Comparison of ENCODE assay signal across 21 cellular contexts in the genomic region with DNA sequence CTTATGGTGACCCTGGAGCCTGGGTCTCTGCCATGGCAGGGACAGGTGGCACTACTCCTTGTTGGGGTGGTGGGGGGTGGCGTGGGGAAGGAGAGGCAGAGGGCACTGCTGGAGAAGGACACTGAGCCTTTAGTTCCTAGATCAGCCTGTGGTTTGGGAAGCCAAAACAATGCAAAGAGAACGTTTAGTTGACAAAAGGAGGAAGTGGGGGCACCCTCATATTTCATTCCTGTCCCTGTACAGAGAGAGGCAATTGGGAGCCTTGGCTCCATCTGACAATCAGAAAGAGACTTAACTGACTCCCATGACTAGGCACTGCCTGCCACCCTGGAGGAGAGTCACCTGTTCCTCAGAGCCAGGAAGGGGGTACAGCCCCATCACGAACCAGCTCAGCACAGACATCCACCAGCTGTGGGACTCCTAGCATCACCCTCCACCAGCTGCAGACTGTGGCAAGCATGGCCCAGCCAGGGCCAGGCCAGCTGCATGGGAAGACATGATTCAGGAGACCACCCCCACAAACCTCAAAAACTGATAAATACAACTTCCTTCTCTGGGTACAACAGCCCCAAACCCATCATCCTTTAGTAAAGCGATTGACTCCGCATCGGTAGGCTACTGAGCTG.
"Had no signal": no experiment of that assay in that cellular context is flagged by ENCODE, and none has a peak within 500 bp of the region (broad histone marks: within the 10 kb centered on the region; RNA-seq: fewer than 3 reads in every experiment).

No MANE protein-coding gene starts in this region.

- H3K4me1 ChIP-seq: suprapubic skin, transverse colon, vagina had no signal

- H3K27me3 Mint-ChIP-seq: activated CD4-positive, alpha-beta memory T cell treated with anti-CD3 and anti-CD28 coated beads, Interleukin-2, amount 10 ng/mL, durations not matched to agents 7 days and 5 days; stimulated activated naive CD8-positive, alpha-beta T cell treated with anti-CD3 and anti-CD28 coated beads, Interleukin-15, Interleukin-2, amounts not matched to agents 100 ng/mL and 50 ng/mL, for 24 hours had no signal

- H3K27ac Mint-ChIP-seq: activated B cell treated with CpG ODN at 0.5 μM for 24 hours; activated CD4-positive, alpha-beta memory T cell treated with anti-CD3 and anti-CD28 coated beads, Interleukin-2, amount 10 ng/mL, durations not matched to agents 7 days and 5 days; activated naive CD4-positive, alpha-beta T cell treated with anti-CD3 and anti-CD28 coated beads for 36 hours; activated T-cell treated with anti-CD3 and anti-CD28 coated beads, Interleukin-2, amount 50 U/mL, for 24 hours; activated T-helper 2 cell treated with anti-CD3 and anti-CD28 coated beads, Interferon-gamma antibody, Interleukin-2, Interleukin-4, amounts not matched to agents 10 μg/mL and 5 μg/mL and 100 μg/mL, durations not matched to agents 14 hours and 24 hours and 36 hours; nephron progenitor cell; stimulated activated naive CD8-positive, alpha-beta T cell treated with anti-CD3 and anti-CD28 coated beads, Interleukin-15, Interleukin-2, amounts not matched to agents 100 ng/mL and 50 ng/mL, for 24 hours had no signal

- DNase-seq: activated B cell treated with CpG ODN at 0.5 μM for 24 hours; activated CD4-positive, alpha-beta memory T cell treated with anti-CD3 and anti-CD28 coated beads, Interleukin-2, amount 10 ng/mL, durations not matched to agents 7 days and 5 days; activated CD4-positive, alpha-beta T cell treated with anti-CD3 and anti-CD28 coated beads for 48 hours; activated naive CD4-positive, alpha-beta T cell treated with anti-CD3 and anti-CD28 coated beads for 36 hours; activated T-cell treated with anti-CD3 and anti-CD28 coated beads, Interleukin-2, amount 50 U/mL, for 24 hours; aorta; brain microvascular endothelial cell; central memory CD4-positive, alpha-beta T cell; dorsolateral prefrontal cortex; left ventricle myocardium superior; nephron progenitor cell; occipital lobe; stimulated activated CD4-positive, alpha-beta T cell treated with anti-CD3 and anti-CD28 coated beads, Interleukin-12 subunit alpha, Interleukin-12 subunit beta, amount 100 ng/mL, for 4 hours; stimulated activated CD4-positive, alpha-beta T cell treated with anti-CD3 and anti-CD28 coated beads, Interleukin-1b, Interleukin-23, amount 100 ng/mL, for 48 hours; stimulated activated CD8-positive, alpha-beta memory T cell treated with anti-CD3 and anti-CD28 coated beads, Interleukin-4, amount 100 ng/mL, for 48 hours; transverse colon had no signal

- H3K4me3 ChIP-seq: dorsolateral prefrontal cortex, suprapubic skin, transverse colon, vagina had no signal

- ATAC-seq: left ventricle myocardium superior had no signal

- H3K4me1 Mint-ChIP-seq: activated B cell treated with CpG ODN at 0.5 μM for 24 hours; activated CD4-positive, alpha-beta memory T cell treated with anti-CD3 and anti-CD28 coated beads, Interleukin-2, amount 10 ng/mL, durations not matched to agents 7 days and 5 days had no signal

- H3K27me3 ChIP-seq: brain microvascular endothelial cell, dorsolateral prefrontal cortex, transverse colon, vagina had no signal

- H3K36me3 ChIP-seq: brain microvascular endothelial cell, suprapubic skin, transverse colon, vagina had no signal

- H3K4me3 Mint-ChIP-seq: activated B cell treated with CpG ODN at 0.5 μM for 24 hours; activated CD4-positive, alpha-beta memory T cell treated with anti-CD3 and anti-CD28 coated beads, Interleukin-2, amount 10 ng/mL, durations not matched to agents 7 days and 5 days; activated naive CD4-positive, alpha-beta T cell treated with anti-CD3 and anti-CD28 coated beads for 36 hours; activated T-cell treated with anti-CD3 and anti-CD28 coated beads, Interleukin-2, amount 50 U/mL, for 24 hours; nephron progenitor cell; stimulated activated naive CD8-positive, alpha-beta T cell treated with anti-CD3 and anti-CD28 coated beads, Interleukin-15, Interleukin-2, amounts not matched to agents 100 ng/mL and 50 ng/mL, for 24 hours had no signal

- H3K9me3 Mint-ChIP-seq: activated B cell treated with CpG ODN at 0.5 μM for 24 hours; activated CD4-positive, alpha-beta memory T cell treated with anti-CD3 and anti-CD28 coated beads, Interleukin-2, amount 10 ng/mL, durations not matched to agents 7 days and 5 days; activated naive CD4-positive, alpha-beta T cell treated with anti-CD3 and anti-CD28 coated beads for 36 hours; activated T-cell treated with anti-CD3 and anti-CD28 coated beads, Interleukin-2, amount 50 U/mL, for 24 hours; activated T-helper 2 cell treated with anti-CD3 and anti-CD28 coated beads, Interferon-gamma antibody, Interleukin-2, Interleukin-4, amounts not matched to agents 10 μg/mL and 5 μg/mL and 100 μg/mL, durations not matched to agents 14 hours and 24 hours and 36 hours; nephron progenitor cell; stimulated activated naive CD8-positive, alpha-beta T cell treated with anti-CD3 and anti-CD28 coated beads, Interleukin-15, Interleukin-2, amounts not matched to agents 100 ng/mL and 50 ng/mL, for 24 hours had no signal

- FAIRE-seq: colon had no signal

- H3K27ac ChIP-seq: brain microvascular endothelial cell, suprapubic skin, transverse colon, vagina had no signal
